ENCODE assay signal across 13 cellular contexts in genomic region chr3:18080198-18080689, GRCh38.
DNase-seq lines count a peak whose midpoint lies in the region; ATAC-seq, FAIRE-seq and TF ChIP-seq lines count a peak whose summit lies in the region.
"Had no signal": no experiment of that assay in that cellular context is flagged by ENCODE, and none has a peak within 500 bp of the region (broad histone marks: within the 10 kb centered on the region; RNA-seq: fewer than 3 reads in every experiment).

No MANE protein-coding gene starts in this region.

- DNase-seq in activated CD4-positive, alpha-beta T cell treated with anti-CD3 and anti-CD28 coated beads for 36 hours = no peak
- no peak for DNase-seq in activated CD4-positive, alpha-beta T cell treated with anti-CD3 and anti-CD28 coated beads for 48 hours
- no peak for DNase-seq in SK-N-SH
- peak; percentile 13 for DNase-seq in fibroblast of gingiva (ENCODE audit: low read depth)
- DNase-seq in urothelium cell line (ENCODE audit: low spot score) = peak; percentile 24
- no peak for DNase-seq in NCI-H82 (lab: John Stamatoyannopoulos, UW)
- DNase-seq in stimulated activated CD4-positive, alpha-beta T cell treated with anti-CD3 and anti-CD28 coated beads, Interleukin-12 subunit alpha, Interleukin-12 subunit beta, amount 100 ng/mL, for 4 hours = no peak
- DNase-seq: mesendoderm, occipital lobe, spleen had no signal

- H2AFZ ChIP-seq in SK-N-SH (ENCODE audit: low read depth) = peak overlapping the region; percentile 57; the same call in 1 of the 2 replicates

- H3K36me3 Mint-ChIP-seq in activated CD4-positive, alpha-beta T cell treated with anti-CD3 and anti-CD28 coated beads for 36 hours (ENCODE audit: low read depth) = no peaks in the 10 kb centered on the region

- H3K4me1 ChIP-seq in SK-N-SH (ENCODE audit: control insufficient read depth in 1 of 2, insufficient read depth in 2 of 2, low read depth in 1 of 2, low read length in 1 of 2) = peaks cover 2 to 11% of the 10 kb centered on the region in 2 experiments; a peak in 3 of 4 replicates
- H3K4me1 ChIP-seq: spleen had no signal

- no peak for TF ChIP-seq EP300 in SK-N-SH (IDR thresholded peaks at IDR 0.05; ENCODE audit: borderline replicate concordance in 1 of 2, low read depth in 1 of 2, low read length in 1 of 2)

- H3K4me3 ChIP-seq in SK-N-SH (ENCODE audit: low read depth in 2 of 2, low read length in 1 of 2) = no peak overlapping the region
- H3K4me3 ChIP-seq: coronary artery, spleen had no signal

- TF ChIP-seq RAD21 in SK-N-SH (IDR thresholded peaks at IDR 0.05; ENCODE audit: low read length) = no peak

- H3K4me2 ChIP-seq in SK-N-SH = peak overlapping the region; percentile 36; the same call in 1 of the 2 replicates

- ATAC-seq in activated CD4-positive, alpha-beta T cell treated with anti-CD3 and anti-CD28 coated beads for 36 hours = peak; percentile 42
- no peak for ATAC-seq in GM18519 (IDR thresholded peaks at IDR 0.05; ENCODE audit: low FRiP score, unreplicated experiment)

- peaks cover 12% of the 10 kb centered on the region for H3F3A ChIP-seq in SK-N-SH (replicated peaks; ENCODE audit: insufficient read depth)

- H3K9me2 ChIP-seq in SK-N-SH = no peaks in the 10 kb centered on the region

- H3K9ac ChIP-seq in SK-N-SH = no peak overlapping the region

- no peaks in the 10 kb centered on the region for H3K36me3 ChIP-seq in SK-N-SH (replicated peaks in 1 of 2; ENCODE audit: control insufficient read depth in 1 of 2, insufficient read depth in 2 of 2, low read length in 1 of 2)
- H3K36me3 ChIP-seq: spleen had no signal

- H3K4me3 Mint-ChIP-seq in activated CD4-positive, alpha-beta T cell treated with anti-CD3 and anti-CD28 coated beads for 36 hours = no peak overlapping the region

- H3K27ac Mint-ChIP-seq in activated CD4-positive, alpha-beta T cell treated with anti-CD3 and anti-CD28 coated beads for 36 hours = no peak overlapping the region

- intact Hi-C loops in activated CD4-positive, alpha-beta T cell treated with anti-CD3 and anti-CD28 coated beads for 36 hours (cut with DNase I, micrococcal nuclease) = no loop called here

- peaks cover 15% of the 10 kb centered on the region for H3K27me3 Mint-ChIP-seq in activated CD4-positive, alpha-beta T cell treated with anti-CD3 and anti-CD28 coated beads for 36 hours

- H3K79me2 ChIP-seq in SK-N-SH (ENCODE audit: insufficient read depth) = no peaks in the 10 kb centered on the region

- peaks cover 6% of the 10 kb centered on the region for H3K4me1 Mint-ChIP-seq in activated CD4-positive, alpha-beta T cell treated with anti-CD3 and anti-CD28 coated beads for 36 hours

- no peaks in the 10 kb centered on the region for H4K20me1 ChIP-seq in SK-N-SH (ENCODE audit: insufficient read depth)

- H3K27ac ChIP-seq in SK-N-SH (ENCODE audit: low read depth in 2 of 2, low read length in 1 of 2) = peak overlapping the region in 1 of 2 experiments; percentile 49; a peak in 2 of 4 replicates
- H3K27ac ChIP-seq: coronary artery, spleen had no signal

- no peak for TF ChIP-seq CTCF in SK-N-SH (IDR thresholded peaks at IDR 0.05)

- POLR2A ChIA-PET in activated CD4-positive, alpha-beta T cell treated with anti-CD3 and anti-CD28 coated beads for 36 hours (lab: Charles Lee) = no interaction called here
- POLR2A ChIA-PET in SK-N-SH (lab: Yijun Ruan, JAX) = no interaction called here

- no peaks in the 10 kb centered on the region for H3K27me3 ChIP-seq in SK-N-SH (ENCODE audit: insufficient read depth)

- no peaks in the 10 kb centered on the region for H3K9me3 ChIP-seq in SK-N-SH
- H3K9me3 ChIP-seq: spleen had no signal

- CTCF ChIA-PET in activated CD4-positive, alpha-beta T cell treated with anti-CD3 and anti-CD28 coated beads for 36 hours (lab: Charles Lee) = no interaction called here
- CTCF ChIA-PET in SK-N-SH (lab: Yijun Ruan, JAX) = no interaction called here

- no peaks in the 10 kb centered on the region for H3K9me3 Mint-ChIP-seq in activated CD4-positive, alpha-beta T cell treated with anti-CD3 and anti-CD28 coated beads for 36 hours (ENCODE audit: low read depth)

- FAIRE-seq in urothelium cell line (lab: Jason Lieb, UNC) = no peak
- FAIRE-seq: RCC 7860 had no signal

TF ChIP-seq in SK-N-SH, 30 proteins besides CTCF, POLR2A, EP300 and RAD21:
- TF ChIP-seq GABPA (IDR thresholded peaks at IDR 0.05; ENCODE audit: low read depth) (no peak), SMC3 (IDR thresholded peaks at IDR 0.05; ENCODE audit: low read depth, low read length) (no peak), FOSL2 (IDR thresholded peaks at IDR 0.05; ENCODE audit: borderline replicate concordance, low read depth) (0 out of 2 replicates have a peak, but pooled peaks have one; percentile 10), NFIC (IDR thresholded peaks at IDR 0.05; ENCODE audit: borderline replicate concordance) (0 out of 2 replicates have a peak, but pooled peaks have one; percentile 2), PBX3 (IDR thresholded peaks at IDR 0.05) (0 out of 2 replicates have a peak, but pooled peaks have one; percentile 14)

Comparison
In these comparisons a context has a peak if more than half of its experiments do, and no peak if none do; other contexts are left out.
1. DNase-seq: peak in fibroblast of gingiva (single experiment) and urothelium cell line (single experiment); none in activated CD4-positive, alpha-beta T cell treated with anti-CD3 and anti-CD28 coated beads for 36 hours (single experiment), activated CD4-positive, alpha-beta T cell treated with anti-CD3 and anti-CD28 coated beads for 48 hours (single experiment), SK-N-SH (single experiment), NCI-H82 (single experiment) and stimulated activated CD4-positive, alpha-beta T cell treated with anti-CD3 and anti-CD28 coated beads, Interleukin-12 subunit alpha, Interleukin-12 subunit beta, amount 100 ng/mL, for 4 hours (single experiment).